Comparison of ENCODE assay signal across 11 cellular contexts in the genomic region with DNA sequence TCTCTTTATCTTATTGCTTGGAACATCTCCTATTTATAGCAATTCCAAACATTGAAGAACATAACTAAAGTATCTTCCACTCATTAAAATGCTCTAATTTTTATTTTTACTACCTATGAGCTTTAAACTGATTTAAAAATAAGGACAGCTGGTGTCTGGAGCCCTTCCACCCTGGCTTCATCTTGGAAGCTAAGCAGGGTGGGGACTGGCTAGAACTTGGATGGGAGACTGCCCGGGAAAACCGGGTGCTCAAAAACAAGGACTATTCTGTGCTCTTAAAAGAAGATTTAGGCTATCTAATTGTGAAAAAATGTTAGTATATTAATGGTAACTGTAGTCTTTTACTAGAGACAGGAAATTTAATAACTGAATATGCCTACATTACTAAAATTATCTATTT.
DNase-seq lines count a peak whose midpoint lies in the region; TF ChIP-seq lines count a peak whose summit lies in the region.
"Had no signal": no experiment of that assay in that cellular context is flagged by ENCODE, and none has a peak within 500 bp of the region (broad histone marks: within the 10 kb centered on the region; RNA-seq: fewer than 3 reads in every experiment).

No MANE protein-coding gene starts in this region.

- no peaks in the 10 kb centered on the region for H3K27me3 Mint-ChIP-seq in nephron progenitor cell (ENCODE audit: low read depth, poor library complexity)

- H3K27ac Mint-ChIP-seq in nephron progenitor cell = no peak overlapping the region

- H3K4me3 ChIP-seq in GM12865 (ENCODE audit: low read depth, low read length) (no peak overlapping the region), choroid plexus epithelial cell (ENCODE audit: low read depth, low read length) (no peak overlapping the region)
- H3K4me3 ChIP-seq: PC-9 had no signal

- H3K36me3 Mint-ChIP-seq in nephron progenitor cell (ENCODE audit: low read depth) = no peaks in the 10 kb centered on the region

- H3K9me3 Mint-ChIP-seq in nephron progenitor cell = no peaks in the 10 kb centered on the region

- no peak overlapping the region for H3K4me3 Mint-ChIP-seq in nephron progenitor cell

- TF ChIP-seq CTCF in GM12865 (IDR thresholded peaks at IDR 0.05; ENCODE audit: insufficient read depth, low read depth, low read length, missing control alignments) = no peak
- TF ChIP-seq CTCF in choroid plexus epithelial cell (conservative IDR thresholded peaks at IDR 0.05; ENCODE audit: low read depth, low read length) = no peak
- no peak for TF ChIP-seq CTCF in nephron progenitor cell (IDR thresholded peaks at IDR 0.05)

- in situ Hi-C loops in G401 (cut with HindIII; ENCODE audit: low sequenced_read_pairs) = loop anchor here (25.0 kb wide), 2 partner anchors 410 to 685 kb away; a partner anchor contains a TSS

- H3K4me1 Mint-ChIP-seq in nephron progenitor cell = peaks cover 59% of the 10 kb centered on the region

- DNase-seq in GM12865 (ENCODE audit: low read depth) (peak; percentile 18), NCI-H446 treated with DMSO at 0.1 percent for 48 hours (lab: John Stamatoyannopoulos, UW) (peak; percentile 42), choroid plexus epithelial cell (ENCODE audit: low read depth) (peak; percentile 64), nephron progenitor cell (peak; percentile 38), GDM1 (lab: John Stamatoyannopoulos, UW) (no peak), OCI-M2 (lab: John Stamatoyannopoulos, UW; ENCODE audit: unreplicated experiment) (no peak), HuH-7.5 (ENCODE audit: low spot score) (no peak), G401 (ENCODE audit: low spot score) (no peak)
- DNase-seq: activated T-cell treated with anti-CD3 and anti-CD28 coated beads for 4 hours, NCI-H2081 had no signal

Comparison
In these comparisons a context has a peak if more than half of its experiments do, and no peak if none do; other contexts are left out.
1. DNase-seq: peak in GM12865 (single experiment), NCI-H446 treated with DMSO at 0.1 percent for 48 hours (single experiment), choroid plexus epithelial cell (single experiment) and nephron progenitor cell (single experiment); none in GDM1 (single experiment), OCI-M2 (single experiment), HuH-7.5 (single experiment) and G401 (single experiment).